In the genomic region with DNA sequence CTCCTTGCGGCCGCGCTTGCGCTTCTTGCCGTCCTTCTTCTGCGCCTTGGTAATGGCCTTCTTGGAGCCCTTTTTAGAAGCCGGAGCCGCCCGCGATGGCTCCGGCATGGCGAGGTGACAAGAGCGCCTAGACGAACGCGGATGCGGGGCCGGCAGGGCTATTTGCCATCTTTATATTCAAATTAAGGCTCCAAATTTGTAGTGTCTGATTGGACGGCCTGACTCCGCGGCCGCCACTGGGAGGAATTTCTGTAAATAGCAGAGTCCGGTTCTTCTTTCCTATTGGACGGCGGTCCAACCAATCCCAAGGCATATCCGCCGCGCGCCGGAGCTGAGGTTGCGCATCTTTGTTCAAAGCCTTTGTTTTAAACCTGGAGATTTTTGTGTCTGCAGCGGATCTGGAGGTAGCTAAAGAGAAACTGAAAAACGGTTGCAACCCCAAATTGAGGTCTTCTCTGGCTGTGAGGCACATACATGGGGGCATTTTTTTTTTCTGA, we compare ENCODE assay signal across 8 cellular contexts. TPM values are rescaled to one million over a fixed set of nuclear protein-coding genes. Genes with fewer than 3 reads are reported as not detected.
DNase-seq lines count a peak whose midpoint lies in the region; TF ChIP-seq lines count a peak whose summit lies in the region.

No MANE protein-coding gene starts in this region.

- H3K27ac ChIP-seq in GM23248 = no peak overlapping the region

- H3K4me2 ChIP-seq in GM23248 (ENCODE audit: unreplicated experiment) = peak overlapping the region; percentile 71

- no peak overlapping the region for H3K9ac ChIP-seq in GM23248

- peak overlapping the region; percentile 75 for H2AFZ ChIP-seq in GM23248

- H3K4me1 ChIP-seq in GM23248 (ENCODE audit: insufficient read depth) = 0 out of 2 replicates have a peak, but pooled peaks cover 5% of the 10 kb centered on the region

- H3K36me3 ChIP-seq in GM23248 (ENCODE audit: low read depth) (no peaks in the 10 kb centered on the region), kidney epithelial cell (ENCODE audit: control insufficient read depth, insufficient read depth, low read length) (no peaks in the 10 kb centered on the region)

- 5 to 6% methylated on average over 33 of the region's 33 CpGs for WGBS in GM23248 (ENCODE audit: low coverage in 1 of 2, low lambda C conversion rate in 2 of 2, missing lambda C conversion rate in 2 of 2), 2 experiments

- no peaks in the 10 kb centered on the region for H4K20me1 ChIP-seq in GM23248 (ENCODE audit: insufficient read depth)

- H3K79me2 ChIP-seq in GM23248 (ENCODE audit: insufficient read depth) = no peaks in the 10 kb centered on the region

- in situ Hi-C loops in GM23248 (cut with MboI) = no loop called here

- H3K27me3 ChIP-seq in GM23248 (replicated peaks; ENCODE audit: insufficient read depth) = peaks cover 83% of the 10 kb centered on the region
- H3K27me3 ChIP-seq in kidney epithelial cell (ENCODE audit: control insufficient read depth, insufficient read depth, low read length) = peaks cover 45% of the 10 kb centered on the region

- no peak for TF ChIP-seq CTCF in kidney epithelial cell (IDR thresholded peaks at IDR 0.05; ENCODE audit: insufficient read depth, low read length, poor library complexity, severe bottlenecking)

- DNase-seq in ELR (ENCODE audit: low read depth) (peak; percentile 67), GM23248 (peak; percentile 84), NCI-H1417 (lab: John Stamatoyannopoulos, UW) (peak in 2 of 3 experiments; percentile 88 to 96), cerebellar cortex (ENCODE audit: low spot score) (peak; percentile 96), kidney epithelial cell (ENCODE audit: low read depth) (no peak), cortex of kidney (lab: John Stamatoyannopoulos, UW) (no peak)
- DNase-seq in activated CD4-positive, CD25-positive, alpha-beta regulatory T cell treated with anti-CD3 and anti-CD28 coated beads, Interleukin-2, amount 50 U/mL, for 72 hours = peak; percentile 81
- peak; percentile 79 to 82 for DNase-seq in stimulated activated CD4-positive, alpha-beta T cell treated with anti-CD3 and anti-CD28 coated beads, Interleukin-2, amount 100 ng/mL, for 48 hours

- H3K4me3 ChIP-seq in GM23248 (peak overlapping the region; percentile 53), kidney epithelial cell (ENCODE audit: low read depth, low read length) (peak overlapping the region; percentile 38)

- no peaks in the 10 kb centered on the region for H3K9me3 ChIP-seq in GM23248 (ENCODE audit: low read depth)

- no peaks in the 10 kb centered on the region; the same call in 1 of the 2 replicates for H3F3A ChIP-seq in GM23248 (ENCODE audit: insufficient read depth)

- no peaks in the 10 kb centered on the region for H3K9me2 ChIP-seq in GM23248 (ENCODE audit: insufficient read depth)

RNA-seq across cellular contexts. Expression of gene RNF187, which starts 22.6 kb away (rescaled TPM):
- total RNA-seq in GM23248 (2014; rRNA removed; shearing (Covaris generic)) = 81.9 and 92.8 TPM in 2 replicates
- 38.8 and 79.4 TPM in 2 replicates for polyA plus RNA-seq in GM23248 (2016; fragmentation: Nextera tagmentation; extraction: Ambion mirVana)
- 128 and 136 TPM in 2 replicates for total RNA-seq in kidney epithelial cell

RNA-seq across cellular contexts. Expression of gene TRIM17, which starts 47.9 kb away (rescaled TPM):
- not detected in 2 replicates for total RNA-seq in GM23248 (2014; rRNA removed; shearing (Covaris generic))
- 0.26 and 0.43 TPM in 2 replicates for polyA plus RNA-seq in GM23248 (2016; fragmentation: Nextera tagmentation; extraction: Ambion mirVana)
- 4.6 and 6.1 TPM in 2 replicates for total RNA-seq in kidney epithelial cell

RNA-seq across cellular contexts. Expression of gene TRIM11, which starts 57.9 kb away (rescaled TPM):
- 21.3 and 24.7 TPM in 2 replicates for total RNA-seq in GM23248 (2014; rRNA removed; shearing (Covaris generic))
- 8.6 and 9.8 TPM in 2 replicates for polyA plus RNA-seq in GM23248 (2016; fragmentation: Nextera tagmentation; extraction: Ambion mirVana)
- 47.0 and 59.9 TPM in 2 replicates for total RNA-seq in kidney epithelial cell

Comparison
In these comparisons a context has a peak if more than half of its experiments do, and no peak if none do; other contexts are left out.
1. DNase-seq: peak in ELR (single experiment), GM23248 (single experiment), NCI-H1417 (2 of 3), activated CD4-positive, CD25-positive, alpha-beta regulatory T cell treated with anti-CD3 and anti-CD28 coated beads, Interleukin-2, amount 50 U/mL, for 72 hours (single experiment), cerebellar cortex (single experiment) and stimulated activated CD4-positive, alpha-beta T cell treated with anti-CD3 and anti-CD28 coated beads, Interleukin-2, amount 100 ng/mL, for 48 hours (2 of 2); none in kidney epithelial cell (single experiment) and cortex of kidney (single experiment).